8 cellular contexts compared by ENCODE assay signal in genomic region chr2:65129276-65129612, GRCh38. TPM values are rescaled to one million over a fixed set of nuclear protein-coding genes. Genes with fewer than 3 reads are reported as not detected.
DNase-seq lines count a peak whose midpoint lies in the region; ATAC-seq and TF ChIP-seq lines count a peak whose summit lies in the region.

No MANE protein-coding gene starts in this region.

- TF ChIP-seq RAD21 in neural cell (conservative IDR thresholded peaks at IDR 0.05): no peak

- H3K79me2 ChIP-seq in neural cell (replicated peaks; ENCODE audit: insufficient read depth, low read length): peaks cover 53% of the 10 kb centered on the region

- no peak for ATAC-seq in HG03469 (IDR thresholded peaks at IDR 0.05; ENCODE audit: unreplicated experiment)
- ATAC-seq in GM21515 (IDR thresholded peaks at IDR 0.05; ENCODE audit: unreplicated experiment): no peak
- no peak for ATAC-seq in GM18520 (IDR thresholded peaks at IDR 0.05; ENCODE audit: unreplicated experiment)

- H3K9me3 ChIP-seq in neural cell (ENCODE audit: low read length): no peaks in the 10 kb centered on the region

- intact Hi-C loops in dorsolateral prefrontal cortex (cut with DNase I): no loop called here

- H3K4me3 ChIP-seq in GM12864 (ENCODE audit: low read depth, low read length) (peak overlapping the region; percentile 89), dorsolateral prefrontal cortex (peak overlapping the region; percentile 60 to 98 (median 86)), neural cell (ENCODE audit: low read length) (peak overlapping the region; percentile 85)

- H3K9ac ChIP-seq in neural cell (ENCODE audit: low read length): peak overlapping the region; percentile 99

- H4K20me1 ChIP-seq in neural cell (ENCODE audit: insufficient read depth): peaks cover 10% of the 10 kb centered on the region

- H3K4me2 ChIP-seq in neural cell (ENCODE audit: low read length): peak overlapping the region; percentile 57

- peak overlapping the region; percentile 91 for H2AFZ ChIP-seq in neural cell (ENCODE audit: low read depth, low read length)

- TF ChIP-seq EP300 in neural cell (conservative IDR thresholded peaks at IDR 0.05; ENCODE audit: poor library complexity, severe bottlenecking): no peak

- no peak for TF ChIP-seq CTCF in GM12864 (IDR thresholded peaks at IDR 0.05; ENCODE audit: low read depth, low read length, missing control alignments)
- TF ChIP-seq CTCF in dorsolateral prefrontal cortex (IDR thresholded peaks at IDR 0.05 in 54 of 56, conservative IDR thresholded peaks at IDR 0.05 in 2 of 56; ENCODE audit: low read depth in 1 of 56, partially characterized antibody in 56 of 56): no peak
- TF ChIP-seq CTCF in neural cell (IDR thresholded peaks at IDR 0.05; ENCODE audit: poor library complexity, severe bottlenecking): no peak

- no peaks in the 10 kb centered on the region for H3K27me3 ChIP-seq in dorsolateral prefrontal cortex
- H3K27me3 ChIP-seq in neural cell (ENCODE audit: insufficient read depth, low read depth, low read length): no peaks in the 10 kb centered on the region

- H3K27ac ChIP-seq in dorsolateral prefrontal cortex (peak overlapping the region; percentile 6 to 98 (median 92)), neural cell (ENCODE audit: low read length) (peak overlapping the region; percentile 100)

- DNase-seq in GM12864 (ENCODE audit: low read depth) (no peak), RPMI7951 (ENCODE audit: low read depth) (peak; percentile 5), dorsolateral prefrontal cortex (peak in 1 of 10 donors; percentile 27), UCSD-AML1 (lab: John Stamatoyannopoulos, UW; ENCODE audit: unreplicated experiment) (no peak)

- H3K9me2 ChIP-seq in neural cell (ENCODE audit: insufficient read depth, low read length): no peaks in the 10 kb centered on the region

- H3K36me3 ChIP-seq in neural cell (ENCODE audit: insufficient read depth, low read length): no peaks in the 10 kb centered on the region

- peaks cover 3% of the 10 kb centered on the region for H3F3A ChIP-seq in neural cell (ENCODE audit: insufficient read depth, low read length, poor library complexity, severe bottlenecking)

TF ChIP-seq in neural cell, 6 proteins besides CTCF, POLR2A, EP300 and RAD21:
- TF ChIP-seq EZH2 (IDR thresholded peaks at IDR 0.05; ENCODE audit: borderline replicate concordance, insufficient read depth, low read length, poor library complexity, severe bottlenecking) (no peak), TAF1 (IDR thresholded peaks at IDR 0.05; ENCODE audit: low read depth) (no peak), REST (IDR thresholded peaks at IDR 0.05; ENCODE audit: borderline replicate concordance) (no peak), SMC3 (conservative IDR thresholded peaks at IDR 0.05; ENCODE audit: poor library complexity) (no peak), MXI1 (conservative IDR thresholded peaks at IDR 0.05; ENCODE audit: poor library complexity, severe bottlenecking) (no peak)
TF ChIP-seq in neural cell: peak in this region for 0.

RNA-seq across cellular contexts. Expression of gene RAB1A, which starts 0.7 kb away (rescaled TPM):
- 132 and 168 TPM in 2 replicates for total RNA-seq in RPMI7951 (2014; rRNA removed; shearing (Covaris generic))
- total RNA-seq in dorsolateral prefrontal cortex: 100 to 1,000 TPM in 112 of 120 experiments, 10 to 100 TPM in 8; 87.4 to 171 (median 127) TPM
- polyA plus RNA-seq in neural cell: 213 and 240 TPM in 2 replicates
- polyA minus RNA-seq in neural cell: 112 and 131 TPM in 2 replicates
